Comparison of ENCODE assay signal across 8 cellular contexts in genomic region chr3:125915427-125915787, GRCh38. TPM values are rescaled to one million over a fixed set of nuclear protein-coding genes. Genes with fewer than 3 reads are reported as not detected.
DNase-seq lines count a peak whose midpoint lies in the region; FAIRE-seq and TF ChIP-seq lines count a peak whose summit lies in the region.
"Not testable (repeated sequence)": the region's sequence is repeated elsewhere in the genome, so short reads cannot be mapped to it uniquely, and the experiment has no call there.

No MANE protein-coding gene starts in this region.

- H3K4me2 ChIP-seq in hepatocyte = peak overlapping the region; percentile 85

- not testable (repeated sequence) for H3K79me2 ChIP-seq in hepatocyte

- DNase-seq in Ammon's horn (ENCODE audit: low spot score) = peak; percentile 28
- DNase-seq in RPMI7951 (ENCODE audit: low read depth) = peak; percentile 28
- DNase-seq in activated naive CD4-positive, alpha-beta T cell treated with anti-CD3 and anti-CD28 coated beads, Interleukin-2, amount 50 U/mL, for 16 hours = peak; percentile 21
- DNase-seq in hepatocyte (ENCODE audit: low spot score) = peak; percentile 62
- DNase-seq in small intestine = not testable (repeated sequence)

- not testable (repeated sequence) for H3K36me3 ChIP-seq in HEK293 (ENCODE audit: control insufficient read depth in 2 of 2, insufficient read depth in 1 of 2, low read length in 2 of 2); duodenal mucosa (ENCODE audit: control insufficient read depth in 1 of 2, insufficient read depth in 2 of 2, low read length in 2 of 2); hepatocyte (replicated peaks; ENCODE audit: insufficient read depth, low read depth); muscle layer of duodenum (ENCODE audit: control insufficient read depth in 1 of 2, insufficient read depth in 2 of 2, low read length in 2 of 2); small intestine (ENCODE audit: control insufficient read depth in 2 of 2, insufficient read depth in 2 of 2, low read length in 2 of 2)

- peak overlapping the region; percentile 36 for H2AFZ ChIP-seq in hepatocyte

- not testable (repeated sequence) for H4K20me1 ChIP-seq in hepatocyte (ENCODE audit: insufficient read depth, poor library complexity, severe bottlenecking)

- CTCF ChIA-PET in HEK293 (lab: Yijun Ruan, JAX) = interaction anchor here (0.7 kb wide), 1 partner anchor 14 kb away, joined by 3 read pairs; no protein-coding TSS in a partner anchor

- 0% methylated on average over 6 of the region's 30 CpGs for WGBS in hepatocyte (ENCODE audit: low lambda C conversion rate, missing lambda C conversion rate)
- 0% methylated on average over 12 to 30 of the region's 30 CpGs for WGBS in small intestine, 3 donors

- peak overlapping the region; percentile 59 to 75 for H3K9ac ChIP-seq in duodenal mucosa (ENCODE audit: low read depth in 1 of 2, low read length in 2 of 2)

- H3K9me3 ChIP-seq in HEK293 (ENCODE audit: control insufficient read depth, insufficient read depth, low read depth, low read length); duodenal mucosa (ENCODE audit: control insufficient read depth in 1 of 2, low read length in 2 of 2); hepatocyte (ENCODE audit: low read depth); muscle layer of duodenum (ENCODE audit: control insufficient read depth in 1 of 2, low read length in 2 of 2); small intestine (ENCODE audit: control insufficient read depth, low read depth): not testable (repeated sequence)

- POLR2A ChIA-PET in HEK293 (lab: Yijun Ruan, JAX) = not testable (repeated sequence)

- H3K4me3 ChIP-seq in HEK293 (ENCODE audit: low read depth, low read length) (peak overlapping the region; percentile 54), duodenal mucosa (ENCODE audit: low read depth in 1 of 2, low read length in 2 of 2) (peak overlapping the region; percentile 35 to 65), hepatocyte (peak overlapping the region; percentile 40), muscle layer of duodenum (ENCODE audit: low read depth in 1 of 2, low read length in 2 of 2) (peak overlapping the region; percentile 42 to 64), small intestine (ENCODE audit: low read depth in 1 of 2, low read length in 2 of 2) (peak overlapping the region; percentile 35 to 68)

- H3K4me1 ChIP-seq in HEK293 (ENCODE audit: control insufficient read depth, insufficient read depth, low read length); duodenal mucosa (ENCODE audit: control insufficient read depth in 1 of 2, insufficient read depth in 2 of 2, low read length in 2 of 2); hepatocyte (ENCODE audit: insufficient read depth); muscle layer of duodenum (ENCODE audit: control insufficient read depth in 1 of 2, insufficient read depth in 2 of 2, low read length in 2 of 2); small intestine (ENCODE audit: control insufficient read depth in 2 of 2, insufficient read depth in 1 of 2, low read depth in 1 of 2, low read length in 1 of 2): not testable (repeated sequence)

- H3K27ac ChIP-seq in HEK293 (ENCODE audit: extremely low read depth, low read depth, low read length) (peak overlapping the region; percentile 49; the same call in 1 of the 2 replicates), duodenal mucosa (ENCODE audit: low read depth, low read length) (peak overlapping the region; percentile 81), hepatocyte (peak overlapping the region; percentile 89), small intestine (ENCODE audit: low read depth in 1 of 2, low read length in 1 of 2) (peak overlapping the region; percentile 94)
- not testable (repeated sequence) for H3K27ac ChIP-seq in muscle layer of duodenum (ENCODE audit: low read length)

- H3K27me3 ChIP-seq in duodenal mucosa (ENCODE audit: control insufficient read depth in 1 of 2, insufficient read depth in 2 of 2, low read length in 2 of 2); hepatocyte; muscle layer of duodenum (ENCODE audit: low read depth, low read length); small intestine (ENCODE audit: control insufficient read depth in 2 of 2, insufficient read depth in 2 of 2, low read length in 2 of 2): not testable (repeated sequence)

- not testable (repeated sequence) for TF ChIP-seq CTCF in HEK293 (tag by site-specific recombination; IDR thresholded peaks at IDR 0.05); hepatocyte (IDR thresholded peaks at IDR 0.05; ENCODE audit: poor library complexity)

- not testable (repeated sequence) for FAIRE-seq in small intestine (lab: Jason Lieb, UNC)

- not testable (repeated sequence) for H3K9me2 ChIP-seq in hepatocyte (replicated peaks; ENCODE audit: insufficient read depth)

TF ChIP-seq in HEK293, 187 proteins besides CTCF, POLR2A, EP300 and RAD21:
- TF ChIP-seq ZBTB26 (tag by site-specific recombination; optimal IDR thresholded peaks at IDR 0.05) (peak; percentile 70), ZBTB20 (tag by site-specific recombination; IDR thresholded peaks at IDR 0.05) (peak; percentile 93), ZNF335 (tag by site-specific recombination; conservative IDR thresholded peaks at IDR 0.05) (peak; percentile 83)

RNA-seq across cellular contexts. Expression of gene ROPN1B, which starts 53.6 kb away (rescaled TPM):
- total RNA-seq in RPMI7951 (2014; rRNA removed; shearing (Covaris generic)) = 1.2 and 1.3 TPM in 2 replicates
- not detected in 2 replicates for total RNA-seq in hepatocyte
- polyA plus RNA-seq in hepatocyte (not detected in 2 replicates), small intestine (under 1 TPM in 1 of 3 donors, not detected in 2; 0.06 TPM)
